ENCODE assay signal across 13 cellular contexts in genomic region chr1:198986041-198986440, GRCh38.
DNase-seq lines count a peak whose midpoint lies in the region; ATAC-seq, FAIRE-seq and TF ChIP-seq lines count a peak whose summit lies in the region.
"Had no signal": no experiment of that assay in that cellular context is flagged by ENCODE, and none has a peak within 500 bp of the region (broad histone marks: within the 10 kb centered on the region; RNA-seq: fewer than 3 reads in every experiment).

No MANE protein-coding gene starts in this region.

- H3K9me3 ChIP-seq in KOPT-K1 (ENCODE audit: insufficient read depth, low read length, poor library complexity, severe bottlenecking): peaks cover 16% of the 10 kb centered on the region
- H3K9me3 ChIP-seq: SJCRH30 had no signal

- H3K9me3 Mint-ChIP-seq in WTC11: no peaks in the 10 kb centered on the region
- H3K9me3 Mint-ChIP-seq: H9 had no signal

- H3K36me3 ChIP-seq in KOPT-K1 (ENCODE audit: insufficient read depth, low read length): peaks cover 82% of the 10 kb centered on the region
- no peaks in the 10 kb centered on the region for H3K36me3 ChIP-seq in bronchial epithelial cell (ENCODE audit: control insufficient read depth, insufficient read depth, low read length)
- H3K36me3 ChIP-seq: SJCRH30 had no signal

- H3K4me3 Mint-ChIP-seq in WTC11: no peak overlapping the region
- H3K4me3 Mint-ChIP-seq: H9 had no signal

- H3K27me3 Mint-ChIP-seq in WTC11 (ENCODE audit: low read depth): no peaks in the 10 kb centered on the region

- H3K27ac ChIP-seq in KOPT-K1 (ENCODE audit: low read depth, low read length, poor library complexity, severe bottlenecking): peak overlapping the region; percentile 54
- H3K27ac ChIP-seq: BLaER1 treated with 17β-estradiol and CSF1 and Interleukin-3, amounts not matched to agents 10 nM and 100 nM; SJCRH30 had no signal

- POLR2A ChIA-PET in WTC11 (lab: Charles Lee): no interaction called here

- DNase-seq in NOMO-1 treated with DMSO at 0.1 percent for 48 hours (lab: John Stamatoyannopoulos, UW; ENCODE audit: unreplicated experiment): peak; percentile 70
- DNase-seq in bronchial epithelial cell (ENCODE audit: low read depth): peak; percentile 35
- no peak for DNase-seq in WTC11 (ENCODE audit: low spot score)
- no peak for DNase-seq in NCI-H187 (lab: John Stamatoyannopoulos, UW)
- no peak for DNase-seq in hepatic stellate cell (ENCODE audit: low spot score)
- DNase-seq: DMS153, H9, NCI-H1092 treated with DMSO at 0.1 percent for 48 hours, NCI-H1694, SJCRH30 had no signal

- no peak overlapping the region for H3K4me3 ChIP-seq in bronchial epithelial cell (ENCODE audit: low read depth, low read length)
- H3K4me3 ChIP-seq: BLaER1 treated with 17β-estradiol and CSF1 and Interleukin-3, amounts not matched to agents 10 nM and 100 nM; SJCRH30 had no signal

- no peaks in the 10 kb centered on the region for H3K4me1 Mint-ChIP-seq in WTC11
- H3K4me1 Mint-ChIP-seq: H9 had no signal

- no peak overlapping the region for H3K27ac Mint-ChIP-seq in WTC11
- H3K27ac Mint-ChIP-seq: H9 had no signal

- FAIRE-seq in bronchial epithelial cell (lab: Jason Lieb, UNC): no peak

- no peaks in the 10 kb centered on the region for H3K27me3 ChIP-seq in bronchial epithelial cell (ENCODE audit: control insufficient read depth, insufficient read depth, low read length)
- H3K27me3 ChIP-seq: BLaER1 treated with 17β-estradiol and CSF1 and Interleukin-3, amounts not matched to agents 10 nM and 100 nM; SJCRH30 had no signal

- ATAC-seq in GM21381 (IDR thresholded peaks at IDR 0.05; ENCODE audit: unreplicated experiment) (no peak), WTC11 (no peak)

- TF ChIP-seq CTCF in bronchial epithelial cell (IDR thresholded peaks at IDR 0.05; ENCODE audit: insufficient read depth, low read length, severe bottlenecking): no peak
- TF ChIP-seq CTCF in WTC11 (IDR thresholded peaks at IDR 0.05): no peak

- H3K36me3 Mint-ChIP-seq in WTC11: no peaks in the 10 kb centered on the region

- CTCF ChIA-PET in WTC11 (lab: Charles Lee): no interaction called here

TF ChIP-seq in WTC11, 78 proteins besides CTCF, POLR2A, EP300 and RAD21:
- TF ChIP-seq ELF4 (CRISPR knock-in tag; IDR thresholded peaks at IDR 0.05; ENCODE audit: low read depth) (no peak), CREM (CRISPR knock-in tag; IDR thresholded peaks at IDR 0.05) (no peak), STAT6 (CRISPR knock-in tag; conservative IDR thresholded peaks at IDR 0.05; ENCODE audit: low read depth) (no peak)

Comparison
In these comparisons a context has a peak if more than half of its experiments do, and no peak if none do; other contexts are left out.
1. DNase-seq: peak in NOMO-1 treated with DMSO at 0.1 percent for 48 hours (single experiment) and bronchial epithelial cell (single experiment); none in WTC11 (single experiment), NCI-H187 (0 of 2) and hepatic stellate cell (single experiment).